11 cellular contexts compared by ENCODE assay signal in the genomic region with DNA sequence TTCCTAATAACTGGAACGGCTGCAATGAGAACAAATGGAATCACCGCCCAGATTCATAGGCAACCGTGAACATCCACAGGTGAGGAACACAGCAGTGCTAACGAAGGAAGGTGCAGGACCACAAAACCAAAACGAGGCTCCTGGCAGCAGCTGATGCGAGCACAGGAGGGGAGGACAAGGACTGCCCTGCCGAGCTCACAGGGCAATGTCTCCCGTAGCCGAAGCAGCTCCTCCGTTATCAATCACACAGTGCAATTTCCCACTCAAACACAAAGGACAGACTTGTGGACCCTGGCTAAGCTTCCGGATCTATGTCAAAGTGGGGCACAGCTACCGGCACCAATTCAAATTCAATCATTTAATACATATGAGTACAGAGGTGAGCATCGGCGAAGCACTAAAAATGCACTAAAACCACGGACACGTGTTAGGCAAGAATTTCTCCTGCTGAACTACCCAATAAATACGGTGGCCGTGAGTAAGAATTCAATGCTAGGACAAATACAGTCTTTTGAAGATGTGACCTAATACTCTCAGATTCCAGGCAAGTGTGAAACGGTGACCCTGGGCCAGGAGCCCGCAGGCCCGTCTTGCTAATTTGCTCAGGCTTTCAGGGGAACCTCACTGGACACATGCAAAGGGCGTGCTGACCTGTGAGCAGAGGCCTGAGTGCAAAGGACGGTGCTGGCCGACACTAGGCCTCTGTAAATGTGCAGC.
A peak's percentile ranks its signal among the peaks of the same experiment; 100 is the strongest.
DNase-seq lines count a peak whose midpoint lies in the region; ATAC-seq lines count a peak whose summit lies in the region.
"Had no signal": no experiment of that assay in that cellular context is flagged by ENCODE, and none has a peak within 500 bp of the region (broad histone marks: within the 10 kb centered on the region; RNA-seq: fewer than 3 reads in every experiment).

No MANE protein-coding gene starts in this region.

- no peak overlapping the region for H3K4me3 Mint-ChIP-seq in activated CD4-positive, alpha-beta T cell treated with anti-CD3 and anti-CD28 coated beads for 36 hours
- no peak overlapping the region for H3K4me3 Mint-ChIP-seq in memory B cell
- H3K4me3 Mint-ChIP-seq: neural crest cell had no signal

- intact Hi-C loops in activated CD4-positive, alpha-beta T cell treated with anti-CD3 and anti-CD28 coated beads for 36 hours (cut with DNase I, micrococcal nuclease): no loop called here

- no peaks in the 10 kb centered on the region for H3K9me3 ChIP-seq in stomach smooth muscle (ENCODE audit: control insufficient read depth in 2 of 2, low read length in 2 of 2)
- H3K9me3 ChIP-seq: colonic mucosa had no signal

- CTCF ChIA-PET in activated CD4-positive, alpha-beta T cell treated with anti-CD3 and anti-CD28 coated beads for 36 hours (lab: Charles Lee): interaction anchor here (0.5 to 1.4 kb wide), 6 partner anchors 18 to 1999 kb away, joined by 3 to 8 read pairs (median 4); no protein-coding TSS in a partner anchor

- POLR2A ChIA-PET in activated CD4-positive, alpha-beta T cell treated with anti-CD3 and anti-CD28 coated beads for 36 hours (lab: Charles Lee): interaction anchor here (1.0 kb wide), 1 partner anchor 22 kb away, joined by 3 read pairs; no protein-coding TSS in a partner anchor

- peak overlapping the region; percentile 44 for H3K27ac Mint-ChIP-seq in activated CD4-positive, alpha-beta T cell treated with anti-CD3 and anti-CD28 coated beads for 36 hours
- peak overlapping the region; percentile 95 for H3K27ac Mint-ChIP-seq in memory B cell

- H3K36me3 ChIP-seq in stomach smooth muscle (ENCODE audit: control insufficient read depth in 2 of 2, insufficient read depth in 2 of 2, low read length in 2 of 2): no peaks in the 10 kb centered on the region
- H3K36me3 ChIP-seq: colonic mucosa had no signal

- no peak for DNase-seq in activated CD4-positive, alpha-beta T cell treated with anti-CD3 and anti-CD28 coated beads for 36 hours
- no peak for DNase-seq in activated CD4-positive, alpha-beta T cell treated with anti-CD3 and anti-CD28 coated beads for 1 hour
- DNase-seq in cerebellar cortex (ENCODE audit: low spot score): peak; percentile 53
- no peak for DNase-seq in memory B cell (ENCODE audit: low spot score in 2 of 2)
- DNase-seq in NOMO-1 treated with dmso at 0.1 percent for 144 hours (lab: John Stamatoyannopoulos, UW; ENCODE audit: unreplicated experiment): no peak
- DNase-seq in NCI-H446 (lab: John Stamatoyannopoulos, UW): no peak
- DNase-seq: 8988T had no signal

- no peaks in the 10 kb centered on the region for H3K27me3 Mint-ChIP-seq in activated CD4-positive, alpha-beta T cell treated with anti-CD3 and anti-CD28 coated beads for 36 hours
- no peaks in the 10 kb centered on the region for H3K27me3 Mint-ChIP-seq in memory B cell

- H3K4me3 ChIP-seq in stomach smooth muscle (ENCODE audit: low read length in 2 of 2): peak overlapping the region in 1 of 2 donors; percentile 44
- H3K4me3 ChIP-seq: colonic mucosa had no signal

- no peak for ATAC-seq in activated CD4-positive, alpha-beta T cell treated with anti-CD3 and anti-CD28 coated beads for 36 hours
- ATAC-seq in memory B cell (ENCODE audit: low read depth) (no peak), GM19455 (IDR thresholded peaks at IDR 0.05; ENCODE audit: unreplicated experiment) (no peak)

- H3K36me3 Mint-ChIP-seq in activated CD4-positive, alpha-beta T cell treated with anti-CD3 and anti-CD28 coated beads for 36 hours (ENCODE audit: low read depth): peaks cover 65% of the 10 kb centered on the region
- H3K36me3 Mint-ChIP-seq in memory B cell: peaks cover 5% of the 10 kb centered on the region

- H3K9me3 Mint-ChIP-seq in activated CD4-positive, alpha-beta T cell treated with anti-CD3 and anti-CD28 coated beads for 36 hours (ENCODE audit: low read depth): no peaks in the 10 kb centered on the region
- H3K9me3 Mint-ChIP-seq in memory B cell: peaks cover 1% of the 10 kb centered on the region
- H3K9me3 Mint-ChIP-seq: neural crest cell had no signal

- H3K27me3 ChIP-seq in stomach smooth muscle (ENCODE audit: control insufficient read depth in 1 of 2, insufficient read depth in 2 of 2, low read length in 2 of 2): no peaks in the 10 kb centered on the region
- H3K27me3 ChIP-seq: colonic mucosa had no signal

- H3K9ac ChIP-seq in stomach smooth muscle (ENCODE audit: low read length in 2 of 2): no peak overlapping the region

- H3K27ac ChIP-seq in stomach smooth muscle (ENCODE audit: low read length): peak overlapping the region; percentile 62

- peaks cover 43% of the 10 kb centered on the region for H3K4me1 ChIP-seq in stomach smooth muscle (ENCODE audit: control insufficient read depth, insufficient read depth, low read length)

- peaks cover 93% of the 10 kb centered on the region for H3K4me1 Mint-ChIP-seq in activated CD4-positive, alpha-beta T cell treated with anti-CD3 and anti-CD28 coated beads for 36 hours
- H3K4me1 Mint-ChIP-seq in memory B cell: peaks cover 69% of the 10 kb centered on the region
